10 cellular contexts compared by ENCODE assay signal in genomic region chr19:50909240-50910070, GRCh38. TPM values are rescaled to one million over a fixed set of nuclear protein-coding genes. Genes with fewer than 3 reads are reported as not detected.
A peak's percentile ranks its signal among the peaks of the same experiment; 100 is the strongest.
DNase-seq lines count a peak whose midpoint lies in the region; ATAC-seq and TF ChIP-seq lines count a peak whose summit lies in the region.
"Had no signal": no experiment of that assay in that cellular context is flagged by ENCODE, and none has a peak within 500 bp of the region (broad histone marks: within the 10 kb centered on the region; RNA-seq: fewer than 3 reads in every experiment).

No MANE protein-coding gene starts in this region.

- peak overlapping the region; percentile 63 for H3K4me3 ChIP-seq in neural cell (ENCODE audit: low read length)

- H3K9me3 ChIP-seq in neural cell (ENCODE audit: low read length) = no peaks in the 10 kb centered on the region

- CTCF ChIA-PET in MCF 10A (lab: Yijun Ruan, JAX) = interaction anchor here (0.5 to 2.4 kb wide), 3 partner anchors 12 to 111 kb away, joined by 3 to 7 read pairs (median 7); no protein-coding TSS in a partner anchor

- DNase-seq in DMS153 (lab: John Stamatoyannopoulos, UW) (peak; percentile 62), NCI-H774 (lab: John Stamatoyannopoulos, UW) (peak; percentile 84), MCF 10A (ENCODE audit: unreplicated experiment) (peak; percentile 29), dedifferentiated amniotic fluid mesenchymal stem cell (ENCODE audit: extremely low spot score) (no peak), left ventricle myocardium superior (no peak), chondrocyte (ENCODE audit: low spot score) (no peak)

- no peaks in the 10 kb centered on the region for H3K9me3 Mint-ChIP-seq in MCF 10A (ENCODE audit: unreplicated experiment)
- H3K9me3 Mint-ChIP-seq in chondrocyte (ENCODE audit: low read depth) = no peaks in the 10 kb centered on the region

- TF ChIP-seq CTCF in MCF 10A (IDR thresholded peaks at IDR 0.05; ENCODE audit: unreplicated experiment) (no peak), neural cell (IDR thresholded peaks at IDR 0.05; ENCODE audit: poor library complexity, severe bottlenecking) (no peak), chondrocyte (IDR thresholded peaks at IDR 0.05) (no peak)

- intact Hi-C loops in MCF 10A (cut with micrococcal nuclease) (no loop called here), left ventricle myocardium superior (cut with micrococcal nuclease) (no loop called here)

- no peaks in the 10 kb centered on the region for H3K79me2 ChIP-seq in neural cell (replicated peaks; ENCODE audit: insufficient read depth, low read length)

- no peaks in the 10 kb centered on the region for H3F3A ChIP-seq in neural cell (ENCODE audit: insufficient read depth, low read length, poor library complexity, severe bottlenecking)

- H3K27me3 Mint-ChIP-seq in MCF 10A (ENCODE audit: insufficient read depth, unreplicated experiment) (peaks cover 24% of the 10 kb centered on the region), chondrocyte (ENCODE audit: low read depth) (peaks cover 53% of the 10 kb centered on the region)

- no peak overlapping the region for H2AFZ ChIP-seq in neural cell (ENCODE audit: low read depth, low read length)

- no peak overlapping the region for H3K27ac ChIP-seq in neural cell (ENCODE audit: low read length)

- no TSS peak for BruUV-seq in MCF 10A (replicated peaks; lab: Mats Ljungman, UMichigan)

- H3K4me3 Mint-ChIP-seq in MCF 10A (ENCODE audit: unreplicated experiment) (no peak overlapping the region), chondrocyte (ENCODE audit: unreplicated experiment) (no peak overlapping the region)

- H3K9me2 ChIP-seq in neural cell (ENCODE audit: insufficient read depth, low read length) = no peaks in the 10 kb centered on the region

- H3K36me3 ChIP-seq in neural cell (ENCODE audit: insufficient read depth, low read length) = no peaks in the 10 kb centered on the region

- TF ChIP-seq RAD21 in neural cell (conservative IDR thresholded peaks at IDR 0.05) = no peak

- no peak overlapping the region for H3K27ac Mint-ChIP-seq in MCF 10A (ENCODE audit: low read depth, unreplicated experiment)
- H3K27ac Mint-ChIP-seq in chondrocyte (ENCODE audit: unreplicated experiment) = no peak overlapping the region

- H3K9ac ChIP-seq in neural cell (ENCODE audit: low read length) = peak overlapping the region; percentile 9

- H3K4me1 Mint-ChIP-seq in MCF 10A (ENCODE audit: insufficient read depth, unreplicated experiment) (no peaks in the 10 kb centered on the region), chondrocyte (ENCODE audit: low read depth) (peaks cover 4% of the 10 kb centered on the region)

- H3K4me2 ChIP-seq in neural cell (ENCODE audit: low read length) = no peak overlapping the region

- no peaks in the 10 kb centered on the region for H3K36me3 Mint-ChIP-seq in MCF 10A (ENCODE audit: insufficient read depth, unreplicated experiment)
- H3K36me3 Mint-ChIP-seq in chondrocyte (ENCODE audit: low read depth) = no peaks in the 10 kb centered on the region

- peaks cover 46% of the 10 kb centered on the region for H3K27me3 ChIP-seq in neural cell (ENCODE audit: insufficient read depth, low read depth, low read length)

- TF ChIP-seq EP300 in neural cell (conservative IDR thresholded peaks at IDR 0.05; ENCODE audit: poor library complexity, severe bottlenecking) = no peak

- ATAC-seq in GM21825 (IDR thresholded peaks at IDR 0.05; ENCODE audit: unreplicated experiment) (peak; percentile 52), left ventricle myocardium superior (no peak)

- POLR2A ChIA-PET in MCF 10A (lab: Yijun Ruan, JAX) = interaction anchor here (0.7 kb wide), 1 partner anchor 108 kb away, joined by 3 read pairs; no protein-coding TSS in a partner anchor

- no peaks in the 10 kb centered on the region for H4K20me1 ChIP-seq in neural cell (ENCODE audit: insufficient read depth)

TF ChIP-seq in neural cell, 6 proteins besides CTCF, POLR2A, EP300 and RAD21:
- TF ChIP-seq MXI1 (conservative IDR thresholded peaks at IDR 0.05; ENCODE audit: poor library complexity, severe bottlenecking) = no peak

RNA-seq across cellular contexts. Expression of gene KLK4, which starts 1.7 kb away (rescaled TPM):
- total RNA-seq in MCF 10A (2022) = not detected in 2 replicates
- polyA plus RNA-seq in neural cell = not detected in 2 replicates
- not detected in 2 replicates for polyA minus RNA-seq in neural cell
- not detected for total RNA-seq in left ventricle myocardium superior
- not detected in 3 replicates for total RNA-seq in chondrocyte
- total RNA-seq: HT1080 had no signal

RNA-seq across cellular contexts. Expression of gene KLK2, which starts 36.2 kb away (rescaled TPM):
- not detected in 2 replicates for total RNA-seq in MCF 10A (2022)
- not detected in 2 replicates for polyA plus RNA-seq in neural cell
- polyA minus RNA-seq in neural cell = not detected in 2 replicates
- not detected for total RNA-seq in left ventricle myocardium superior
- not detected in 3 replicates for total RNA-seq in chondrocyte
- total RNA-seq: HT1080 had no signal
- polyA plus RNA-seq: esophagus had no signal

RNA-seq across cellular contexts. Expression of gene KLK5, which starts 43.4 kb away (rescaled TPM):
- total RNA-seq in MCF 10A (2022) = 0.19 TPM in 1 of 2 replicates, not detected in the other
- polyA plus RNA-seq in neural cell = not detected in 2 replicates
- not detected in 2 replicates for polyA minus RNA-seq in neural cell
- total RNA-seq in left ventricle myocardium superior = not detected
- 0.38 to 0.42 TPM in 2 of 3 replicates, not detected in the other for total RNA-seq in chondrocyte
- total RNA-seq: HT1080 had no signal

RNA-seq across cellular contexts. Expression of gene KLK3, which starts 54.7 kb away (rescaled TPM):
- not detected in 2 replicates for total RNA-seq in MCF 10A (2022)
- not detected in 2 replicates for polyA plus RNA-seq in neural cell
- not detected in 2 replicates for polyA minus RNA-seq in neural cell
- not detected for total RNA-seq in left ventricle myocardium superior
- not detected in 3 replicates for total RNA-seq in chondrocyte
- total RNA-seq: HT1080 had no signal
- polyA plus RNA-seq: esophagus had no signal

RNA-seq across cellular contexts. Expression of gene KLK6, which starts 59.9 kb away (rescaled TPM):
- not detected in 2 replicates for total RNA-seq in MCF 10A (2022)
- not detected in 2 replicates for polyA plus RNA-seq in neural cell
- not detected in 2 replicates for polyA minus RNA-seq in neural cell
- not detected for total RNA-seq in left ventricle myocardium superior
- not detected in 3 replicates for total RNA-seq in chondrocyte
- total RNA-seq: HT1080 had no signal

Comparison
In these comparisons a context has a peak if more than half of its experiments do, and no peak if none do; other contexts are left out.
1. DNase-seq: peak in DMS153 (single experiment), NCI-H774 (single experiment) and MCF 10A (single experiment); none in dedifferentiated amniotic fluid mesenchymal stem cell (single experiment), left ventricle myocardium superior (single experiment) and chondrocyte (single experiment).